In genomic region chr15:63800739-63801138, GRCh38 we compare ENCODE assay signal across 1 cellular context.
A peak's percentile ranks its signal among the peaks of the same experiment; 100 is the strongest.
TF ChIP-seq lines count a peak whose summit lies in the region.

No MANE protein-coding gene starts in this region.

TF ChIP-seq in GM12878, 131 proteins besides CTCF, POLR2A, EP300 and RAD21 (continued from another document):
- TF ChIP-seq BMI1 (IDR thresholded peaks at IDR 0.05; ENCODE audit: borderline replicate concordance): 0 out of 2 replicates have a peak, but pooled peaks have one; percentile 28
- TF ChIP-seq BRCA1 (IDR thresholded peaks at IDR 0.05; ENCODE audit: low read depth, low read length): no peak
- TF ChIP-seq, protein P1, sequence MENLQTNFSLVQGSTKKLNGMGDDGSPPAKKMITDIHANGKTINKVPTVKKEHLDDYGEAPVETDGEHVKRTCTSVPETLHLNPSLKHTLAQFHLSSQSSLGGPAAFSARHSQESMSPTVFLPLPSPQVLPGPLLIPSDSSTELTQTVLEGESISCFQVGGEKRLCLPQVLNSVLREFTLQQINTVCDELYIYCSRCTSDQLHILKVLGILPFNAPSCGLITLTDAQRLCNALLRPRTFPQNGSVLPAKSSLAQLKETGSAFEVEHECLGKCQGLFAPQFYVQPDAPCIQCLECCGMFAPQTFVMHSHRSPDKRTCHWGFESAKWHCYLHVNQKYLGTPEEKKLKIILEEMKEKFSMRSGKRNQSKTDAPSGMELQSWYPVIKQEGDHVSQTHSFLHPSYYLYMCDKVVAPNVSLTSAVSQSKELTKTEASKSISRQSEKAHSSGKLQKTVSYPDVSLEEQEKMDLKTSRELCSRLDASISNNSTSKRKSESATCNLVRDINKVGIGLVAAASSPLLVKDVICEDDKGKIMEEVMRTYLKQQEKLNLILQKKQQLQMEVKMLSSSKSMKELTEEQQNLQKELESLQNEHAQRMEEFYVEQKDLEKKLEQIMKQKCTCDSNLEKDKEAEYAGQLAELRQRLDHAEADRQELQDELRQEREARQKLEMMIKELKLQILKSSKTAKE (IDR thresholded peaks at IDR 0.05; ENCODE audit: low read depth, poor library complexity, severe bottlenecking): no peak
- TF ChIP-seq FOXK2 (IDR thresholded peaks at IDR 0.05): no peak
- no peak for TF ChIP-seq SMAD1 (IDR thresholded peaks at IDR 0.05; ENCODE audit: low read depth, partially characterized antibody)
- TF ChIP-seq CHD1 (IDR thresholded peaks at IDR 0.05; ENCODE audit: low read depth, low read length): no peak
- TF ChIP-seq, protein P2, sequence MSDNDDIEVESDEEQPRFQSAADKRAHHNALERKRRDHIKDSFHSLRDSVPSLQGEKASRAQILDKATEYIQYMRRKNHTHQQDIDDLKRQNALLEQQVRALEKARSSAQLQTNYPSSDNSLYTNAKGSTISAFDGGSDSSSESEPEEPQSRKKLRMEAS (IDR thresholded peaks at IDR 0.05; ENCODE audit: low read depth, low read length): no peak
